ENCODE assay signal across 24 cellular contexts in the genomic region with DNA sequence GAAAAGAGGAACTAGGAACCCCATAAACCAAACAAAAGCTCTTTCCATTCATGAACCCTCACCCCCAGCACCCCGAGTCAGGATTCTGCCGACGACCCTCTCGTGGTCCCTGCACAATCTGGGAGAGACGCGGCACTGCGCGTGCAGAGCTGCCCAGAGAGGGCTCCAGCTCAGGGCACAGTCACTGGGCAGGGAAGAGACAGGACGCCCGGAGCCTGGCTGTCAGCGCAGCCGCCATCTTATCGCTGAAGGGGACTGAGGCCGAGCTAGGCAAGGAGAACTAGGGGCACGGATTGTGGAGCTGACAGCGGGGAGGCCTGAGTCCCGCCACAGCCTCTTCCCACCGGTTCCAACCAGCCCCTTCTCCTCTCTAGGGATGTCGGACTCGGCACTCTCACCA. TPM values are rescaled to one million over a fixed set of nuclear protein-coding genes. Genes with fewer than 3 reads are reported as not detected.
A peak's percentile ranks its signal among the peaks of the same experiment; 100 is the strongest.
DNase-seq lines count a peak whose midpoint lies in the region; ATAC-seq and TF ChIP-seq lines count a peak whose summit lies in the region.
"Had no signal": no experiment of that assay in that cellular context is flagged by ENCODE, and none has a peak within 500 bp of the region (broad histone marks: within the 10 kb centered on the region; RNA-seq: fewer than 3 reads in every experiment).

No MANE protein-coding gene starts in this region.

- BruUV-seq in MCF 10A (replicated peaks; lab: Mats Ljungman, UMichigan): no TSS peak

- peak overlapping the region; percentile 27 to 68 (median 53) for H3K4me3 ChIP-seq in breast epithelium
- no peak overlapping the region for H3K4me3 ChIP-seq in endocrine pancreas (ENCODE audit: control insufficient read depth, insufficient read depth, low read length)
- peak overlapping the region; percentile 21 to 22 for H3K4me3 ChIP-seq in tibial artery
- H3K4me3 ChIP-seq: right lobe of liver, transverse colon had no signal

- H3K9me3 Mint-ChIP-seq in MCF 10A (ENCODE audit: unreplicated experiment) (peaks cover 25% of the 10 kb centered on the region), mesothelial cell of epicardium (peaks cover 49% of the 10 kb centered on the region)

- H3K36me3 Mint-ChIP-seq in MCF 10A (ENCODE audit: insufficient read depth, unreplicated experiment) (no peaks in the 10 kb centered on the region), mesothelial cell of epicardium (peaks cover 9% of the 10 kb centered on the region)

- TF ChIP-seq CTCF in breast epithelium (IDR thresholded peaks at IDR 0.05) (no peak), MCF 10A (IDR thresholded peaks at IDR 0.05; ENCODE audit: unreplicated experiment) (no peak), omental fat pad (IDR thresholded peaks at IDR 0.05) (no peak), tibial artery (IDR thresholded peaks at IDR 0.05) (no peak), mesothelial cell of epicardium (IDR thresholded peaks at IDR 0.05; ENCODE audit: unreplicated experiment) (no peak)

- CTCF ChIA-PET in MCF 10A (lab: Yijun Ruan, JAX): no interaction called here

- POLR2A ChIA-PET in MCF 10A (lab: Yijun Ruan, JAX): no interaction called here

- no peaks in the 10 kb centered on the region for H3K27me3 Mint-ChIP-seq in MCF 10A (ENCODE audit: insufficient read depth, unreplicated experiment)
- no peaks in the 10 kb centered on the region for H3K27me3 Mint-ChIP-seq in mesothelial cell of epicardium (ENCODE audit: low read depth)
- H3K27me3 Mint-ChIP-seq: activated CD8-positive, alpha-beta T cell treated with anti-CD3 and anti-CD28 coated beads for 36 hours had no signal

- no peaks in the 10 kb centered on the region for H3K4me1 Mint-ChIP-seq in MCF 10A (ENCODE audit: insufficient read depth, unreplicated experiment)
- no peaks in the 10 kb centered on the region for H3K4me1 Mint-ChIP-seq in mesothelial cell of epicardium

- H3K36me3 ChIP-seq in breast epithelium (no peaks in the 10 kb centered on the region), endocrine pancreas (ENCODE audit: control insufficient read depth, insufficient read depth, low read length) (no peaks in the 10 kb centered on the region), tibial artery (no peaks in the 10 kb centered on the region)
- H3K36me3 ChIP-seq: BE2C, right lobe of liver, transverse colon had no signal

- DNase-seq in breast epithelium (ENCODE audit: low spot score in 2 of 2) (no peak), MCF 10A (ENCODE audit: unreplicated experiment) (no peak), omental fat pad (ENCODE audit: low spot score) (no peak), tibial artery (no peak), mesothelial cell of epicardium (ENCODE audit: low spot score in 2 of 2, unreplicated experiment in 2 of 2) (no peak)
- no peak for DNase-seq in stimulated activated CD4-positive, alpha-beta T cell treated with anti-CD3 and anti-CD28 coated beads, Interleukin-2, amount 100 ng/mL, for 24 hours
- DNase-seq: activated CD8-positive, alpha-beta T cell treated with anti-CD3 and anti-CD28 coated beads for 36 hours; activated T-cell treated with anti-CD3 and anti-CD28 coated beads, Interleukin-2, amount 50 U/mL, for 1 hour; amniotic stem cell; BE2C; COR-L47; Karpas-422; NCI-H1048; NCI-H2081; NCI-H524 had no signal

- peak overlapping the region; percentile 45 to 68 for H3K27ac ChIP-seq in breast epithelium
- no peak overlapping the region for H3K27ac ChIP-seq in tibial artery
- H3K27ac ChIP-seq: right lobe of liver, transverse colon had no signal

- TF ChIP-seq POLR2A in breast epithelium (IDR thresholded peaks at IDR 0.05): no peak

- H3K4me1 ChIP-seq in breast epithelium: no peaks in the 10 kb centered on the region
- no peaks in the 10 kb centered on the region for H3K4me1 ChIP-seq in endocrine pancreas (ENCODE audit: control insufficient read depth, insufficient read depth, low read length)
- H3K4me1 ChIP-seq in tibial artery: no peaks in the 10 kb centered on the region
- H3K4me1 ChIP-seq: BE2C, right lobe of liver, transverse colon had no signal

- peaks cover 6 to 29% of the 10 kb centered on the region in 2 donors for H3K9me3 ChIP-seq in breast epithelium
- no peaks in the 10 kb centered on the region for H3K9me3 ChIP-seq in endocrine pancreas (ENCODE audit: control insufficient read depth, low read length)
- peaks cover 0 to 17% (median 4%) of the 10 kb centered on the region in 3 donors for H3K9me3 ChIP-seq in tibial artery
- H3K9me3 ChIP-seq: BE2C, right lobe of liver had no signal

- peak; percentile 32 for ATAC-seq in omental fat pad (ENCODE audit: low FRiP score)
- ATAC-seq in GM19035 (IDR thresholded peaks at IDR 0.05; ENCODE audit: unreplicated experiment): no peak
- ATAC-seq: activated CD4-positive, CD25-positive, alpha-beta regulatory T cell treated with anti-CD3 and anti-CD28 coated beads, Interleukin-2, amount 50 U/mL, for 24 hours; activated CD8-positive, alpha-beta T cell treated with anti-CD3 and anti-CD28 coated beads for 36 hours; left lobe of liver had no signal

- no peak overlapping the region for H3K4me3 Mint-ChIP-seq in MCF 10A (ENCODE audit: unreplicated experiment)
- no peak overlapping the region for H3K4me3 Mint-ChIP-seq in mesothelial cell of epicardium
- H3K4me3 Mint-ChIP-seq: activated CD8-positive, alpha-beta T cell treated with anti-CD3 and anti-CD28 coated beads for 36 hours had no signal

- H3K27me3 ChIP-seq in breast epithelium (no peaks in the 10 kb centered on the region), endocrine pancreas (ENCODE audit: control insufficient read depth, insufficient read depth, low read length) (no peaks in the 10 kb centered on the region), tibial artery (no peaks in the 10 kb centered on the region)
- H3K27me3 ChIP-seq: BE2C, right lobe of liver, transverse colon had no signal

- no peak overlapping the region for H3K27ac Mint-ChIP-seq in MCF 10A (ENCODE audit: low read depth, unreplicated experiment)
- no peak overlapping the region for H3K27ac Mint-ChIP-seq in mesothelial cell of epicardium
- H3K27ac Mint-ChIP-seq: activated CD8-positive, alpha-beta T cell treated with anti-CD3 and anti-CD28 coated beads for 36 hours had no signal

- peak overlapping the region; percentile 49 for H3K9ac ChIP-seq in endocrine pancreas (ENCODE audit: control insufficient read depth, insufficient read depth, low read length)

- intact Hi-C loops in breast epithelium (cut with DNase I; ENCODE audit: low total_unique reads): no loop called here
- intact Hi-C loops in MCF 10A (cut with micrococcal nuclease): no loop called here
- intact Hi-C loops in tibial artery (cut with DNase I; ENCODE audit: low total_unique reads): no loop called here

RNA-seq across cellular contexts. Expression of a gene that starts 0.3 kb away (rescaled TPM):
- total RNA-seq in breast epithelium: 10 to 100 TPM in 2 of 3 donors, 1 to 10 TPM in 1; 1.8 to 19.2 (median 12.5) TPM
- not detected in 2 replicates for total RNA-seq in MCF 10A (2022)
- total RNA-seq in omental fat pad: 1 to 10 TPM in 2 of 4 donors, under 1 TPM in 2; 0.24 to 4.3 (median 1.6) TPM
- total RNA-seq in mesothelial cell of epicardium: not detected in 3 replicates
- total RNA-seq: A172; activated CD8-positive, alpha-beta T cell treated with anti-CD3 and anti-CD28 coated beads for 36 hours; glomerular endothelial cell; HT1080; left lobe of liver had no signal

Comparison
In these comparisons a context has a peak if more than half of its experiments do, and no peak if none do; other contexts are left out.
1. H3K27ac ChIP-seq: peak in breast epithelium (2 of 2); none in tibial artery (0 of 2).